Comparison of ENCODE assay signal across 8 cellular contexts in genomic region chr3:152629363-152630122, GRCh38.
"Had no signal": no experiment of that assay in that cellular context is flagged by ENCODE, and none has a peak within 500 bp of the region (broad histone marks: within the 10 kb centered on the region; RNA-seq: fewer than 3 reads in every experiment).

No MANE protein-coding gene starts in this region.

- H3K4me1 ChIP-seq: HAP-1 had no signal

- H3K9ac ChIP-seq: GM23248 had no signal

- H2AFZ ChIP-seq: GM23248 had no signal

- H3K36me3 Mint-ChIP-seq: IgD-negative memory B cell had no signal

- H3K4me3 Mint-ChIP-seq: IgD-negative memory B cell had no signal

- H3K36me3 ChIP-seq: HAP-1 had no signal

- H3K4me1 Mint-ChIP-seq: IgD-negative memory B cell had no signal

- DNase-seq: GM23248, GOT3, KG1 had no signal

- FAIRE-seq: H54, HepG2 had no signal

- H3K4me3 ChIP-seq: GM23248, HAP-1 had no signal

- H3K9me3 ChIP-seq: HAP-1 had no signal

- H3K27ac Mint-ChIP-seq: IgD-negative memory B cell had no signal

- H3K27ac ChIP-seq: GM23248 had no signal

- ATAC-seq: HCT116, HepG2 had no signal
